ENCODE assay signal across 17 cellular contexts in the genomic region with DNA sequence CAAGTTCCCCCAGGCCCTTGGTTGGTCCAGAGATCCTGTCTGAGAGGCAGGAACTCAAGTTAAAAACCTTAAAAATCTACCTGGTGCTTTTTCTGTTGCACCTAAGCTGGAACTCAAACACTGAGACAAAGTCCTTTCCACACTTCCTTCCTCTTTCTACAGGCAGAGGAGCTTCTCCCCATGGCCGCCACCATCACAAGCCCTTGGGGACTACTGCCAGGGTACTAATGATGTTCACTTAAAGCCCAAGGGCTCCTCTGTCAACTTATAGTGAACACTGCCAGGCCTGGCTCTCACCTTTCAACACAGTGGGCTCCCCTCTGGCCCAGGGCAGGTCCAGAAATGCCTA. TPM values are rescaled to one million over a fixed set of nuclear protein-coding genes. Genes with fewer than 3 reads are reported as not detected.
"Had no signal": no experiment of that assay in that cellular context is flagged by ENCODE, and none has a peak within 500 bp of the region (broad histone marks: within the 10 kb centered on the region; RNA-seq: fewer than 3 reads in every experiment).

No MANE protein-coding gene starts in this region.

- H3K4me3 Mint-ChIP-seq: activated CD4-positive, alpha-beta T cell treated with anti-CD3 and anti-CD28 coated beads, Interleukin-2, amount 10 ng/mL, durations not matched to agents 7 days and 5 days; activated naive CD4-positive, alpha-beta T cell treated with anti-CD3 and anti-CD28 coated beads for 36 hours; activated naive CD8-positive, alpha-beta T cell treated with anti-CD3 and anti-CD28 coated beads, Interleukin-2, amount 50 U/mL, for 24 hours; activated T-cell treated with anti-CD3 and anti-CD28 coated beads, Interleukin-2, amount 50 U/mL, for 4 hours; brain; nephron progenitor cell had no signal

- H3K9me3 Mint-ChIP-seq: activated CD4-positive, alpha-beta T cell treated with anti-CD3 and anti-CD28 coated beads, Interleukin-2, amount 10 ng/mL, durations not matched to agents 7 days and 5 days; activated naive CD4-positive, alpha-beta T cell treated with anti-CD3 and anti-CD28 coated beads for 36 hours; activated naive CD8-positive, alpha-beta T cell treated with anti-CD3 and anti-CD28 coated beads, Interleukin-2, amount 50 U/mL, for 24 hours; activated T-cell treated with anti-CD3 and anti-CD28 coated beads, Interleukin-2, amount 50 U/mL, for 4 hours had no signal

- DNase-seq: activated CD4-positive, alpha-beta T cell treated with anti-CD3 and anti-CD28 coated beads, Interleukin-2, amount 10 ng/mL, durations not matched to agents 7 days and 5 days; activated CD8-positive, alpha-beta memory T cell treated with anti-CD3 and anti-CD28 coated beads, Interleukin-2, amount 50 U/mL, for 4 hours; activated naive CD4-positive, alpha-beta T cell treated with anti-CD3 and anti-CD28 coated beads for 36 hours; activated naive CD8-positive, alpha-beta T cell treated with anti-CD3 and anti-CD28 coated beads, Interleukin-2, amount 50 U/mL, for 24 hours; activated T-cell treated with anti-CD3 and anti-CD28 coated beads, Interleukin-2, amount 50 U/mL, for 4 hours; anterior cingulate cortex; cortex of kidney; gastrocnemius medialis; head of caudate nucleus; kidney; nephron progenitor cell; retina; stimulated activated naive CD4-positive, alpha-beta T cell treated with Interleukin-2 at 50 U/mL for 16 hours; T-helper 9 cell; thyroid gland had no signal

- H3K9me3 ChIP-seq: gastrocnemius medialis, thyroid gland had no signal

- H3K4me1 Mint-ChIP-seq: activated CD4-positive, alpha-beta T cell treated with anti-CD3 and anti-CD28 coated beads, Interleukin-2, amount 10 ng/mL, durations not matched to agents 7 days and 5 days; activated naive CD8-positive, alpha-beta T cell treated with anti-CD3 and anti-CD28 coated beads, Interleukin-2, amount 50 U/mL, for 24 hours; brain; nephron progenitor cell had no signal

- H3K4me3 ChIP-seq: gastrocnemius medialis, thyroid gland had no signal

- H3K27ac ChIP-seq: gastrocnemius medialis, thyroid gland had no signal

- H3K36me3 ChIP-seq: gastrocnemius medialis, thyroid gland had no signal

- H3K27me3 ChIP-seq: gastrocnemius medialis, thyroid gland had no signal

- H3K27ac Mint-ChIP-seq: activated CD4-positive, alpha-beta T cell treated with anti-CD3 and anti-CD28 coated beads, Interleukin-2, amount 10 ng/mL, durations not matched to agents 7 days and 5 days; activated naive CD4-positive, alpha-beta T cell treated with anti-CD3 and anti-CD28 coated beads for 36 hours; activated naive CD8-positive, alpha-beta T cell treated with anti-CD3 and anti-CD28 coated beads, Interleukin-2, amount 50 U/mL, for 24 hours; brain; nephron progenitor cell had no signal

- H3K36me3 Mint-ChIP-seq: brain had no signal

- ATAC-seq: activated naive CD8-positive, alpha-beta T cell treated with anti-CD3 and anti-CD28 coated beads, Interleukin-2, amount 50 U/mL, for 24 hours; activated T-cell treated with anti-CD3 and anti-CD28 coated beads, Interleukin-2, amount 50 U/mL, for 4 hours; gastrocnemius medialis; left lobe of liver had no signal

RNA-seq across cellular contexts. Expression of a gene that starts 26.0 kb away (rescaled TPM):
- total RNA-seq: activated CD4-positive, alpha-beta T cell treated with anti-CD3 and anti-CD28 coated beads, Interleukin-2, amount 10 ng/mL, durations not matched to agents 7 days and 5 days; activated naive CD4-positive, alpha-beta T cell treated with anti-CD3 and anti-CD28 coated beads for 36 hours; activated T-cell treated with anti-CD3 and anti-CD28 coated beads, Interleukin-2, amount 50 U/mL, for 4 hours had no signal
